32 cellular contexts compared by ENCODE assay signal in genomic region chr1:105736349-105736748, GRCh38.
DNase-seq lines count a peak whose midpoint lies in the region; ATAC-seq, FAIRE-seq and TF ChIP-seq lines count a peak whose summit lies in the region.
"Had no signal": no experiment of that assay in that cellular context is flagged by ENCODE, and none has a peak within 500 bp of the region (broad histone marks: within the 10 kb centered on the region; RNA-seq: fewer than 3 reads in every experiment).

No MANE protein-coding gene starts in this region.

- no peaks in the 10 kb centered on the region for H3K9me2 ChIP-seq in PC-9 (ENCODE audit: insufficient read depth)

- H3K27ac ChIP-seq in HepG2 (ENCODE audit: extremely low read length, insufficient read depth, low read length) (no peak overlapping the region), right lobe of liver (no peak overlapping the region), PC-9 (no peak overlapping the region), K562 (ENCODE audit: extremely low read depth, low read depth, low read length) (no peak overlapping the region), substantia nigra (ENCODE audit: low read depth, low read length, poor library complexity, severe bottlenecking) (no peak overlapping the region)
- H3K27ac ChIP-seq: 22Rv1; A549; BLaER1; BLaER1 treated with 17β-estradiol and CSF1 and Interleukin-3, amounts not matched to agents 10 nM and 100 nM; C4-2B had no signal

- no peak overlapping the region for H2AFZ ChIP-seq in HepG2 (ENCODE audit: low read length)
- 0 out of 2 replicates have a peak overlapping the region, but pooled peaks have one; percentile 49 for H2AFZ ChIP-seq in PC-9
- H2AFZ ChIP-seq in K562 (ENCODE audit: low read depth, low read length), result no peak overlapping the region

- H3K4me3 ChIP-seq in HepG2 (replicated peaks in 1 of 3; ENCODE audit: insufficient read depth in 1 of 3, low read depth in 2 of 3, low read length in 3 of 3) (no peak overlapping the region), right lobe of liver (no peak overlapping the region), PC-9 (no peak overlapping the region), K562 (no peak overlapping the region)
- H3K4me3 ChIP-seq: A549; BLaER1; BLaER1 treated with 17β-estradiol and CSF1 and Interleukin-3, amounts not matched to agents 10 nM and 100 nM had no signal

- 13% methylated on average over 3 of the region's 3 CpGs for WGBS in HepG2 (ENCODE audit: low lambda C conversion rate)
- WGBS in right lobe of liver (ENCODE audit: insufficient coverage, low coverage, low lambda C conversion rate, missing lambda C conversion rate), result 61% methylated on average over 3 of the region's 3 CpGs
- WGBS in K562 (ENCODE audit: insufficient coverage, low coverage, missing lambda C conversion rate), result 2% methylated on average over 2 of the region's 3 CpGs

- H3K27me3 ChIP-seq in HepG2 (ENCODE audit: control insufficient read depth in 1 of 2, insufficient read depth in 2 of 2, low read length in 2 of 2) (no peaks in the 10 kb centered on the region), right lobe of liver (no peaks in the 10 kb centered on the region), PC-9 (ENCODE audit: insufficient read depth, low read depth) (no peaks in the 10 kb centered on the region), K562 (ENCODE audit: control insufficient read depth in 2 of 2, insufficient read depth in 2 of 2, low read length in 2 of 2) (no peaks in the 10 kb centered on the region)
- H3K27me3 ChIP-seq: BE2C; BLaER1; BLaER1 treated with 17β-estradiol and CSF1 and Interleukin-3, amounts not matched to agents 10 nM and 100 nM had no signal

- H3K9ac ChIP-seq in HepG2 (ENCODE audit: insufficient read depth, low read depth, low read length), result no peak overlapping the region
- H3K9ac ChIP-seq in K562 (ENCODE audit: insufficient read depth in 1 of 2, low read depth in 2 of 2, low read length in 2 of 2), result no peak overlapping the region
- H3K9ac ChIP-seq: BLaER1; BLaER1 treated with 17β-estradiol and CSF1 and Interleukin-3, amounts not matched to agents 10 nM and 100 nM had no signal

- TF ChIP-seq POLR2A in HepG2 (IDR thresholded peaks at IDR 0.05; ENCODE audit: insufficient read depth in 1 of 2, low read depth in 2 of 2, low read length in 2 of 2) (no peak), right lobe of liver (IDR thresholded peaks at IDR 0.05) (no peak), K562 (conservative IDR thresholded peaks at IDR 0.05) (no peak)

- H3K36me3 ChIP-seq in HepG2 (replicated peaks in 1 of 2; ENCODE audit: control insufficient read depth in 1 of 2, insufficient read depth in 2 of 2, low read length in 2 of 2) (no peaks in the 10 kb centered on the region), right lobe of liver (no peaks in the 10 kb centered on the region), PC-9 (ENCODE audit: low read depth) (no peaks in the 10 kb centered on the region), K562 (ENCODE audit: control insufficient read depth, insufficient read depth, low read length) (no peaks in the 10 kb centered on the region)
- H3K36me3 ChIP-seq: BE2C; BLaER1; BLaER1 treated with 17β-estradiol and CSF1 and Interleukin-3, amounts not matched to agents 10 nM and 100 nM had no signal

- BruUV-seq in HepG2 (replicated peaks; lab: Mats Ljungman, UMichigan) (no TSS peak), PC-9 (replicated peaks; lab: Mats Ljungman, UMichigan) (no TSS peak), K562 (replicated peaks; lab: Mats Ljungman, UMichigan) (no TSS peak)

- H3K4me1 ChIP-seq in HepG2 (ENCODE audit: insufficient read depth, low read length) (no peaks in the 10 kb centered on the region), right lobe of liver (no peaks in the 10 kb centered on the region), PC-9 (replicated peaks; ENCODE audit: insufficient read depth) (no peaks in the 10 kb centered on the region), K562 (replicated peaks in 1 of 2; ENCODE audit: control insufficient read depth in 2 of 2, insufficient read depth in 2 of 2, low read length in 2 of 2) (no peaks in the 10 kb centered on the region)
- H3K4me1 ChIP-seq: A549; BE2C; BLaER1; BLaER1 treated with 17β-estradiol and CSF1 and Interleukin-3, amounts not matched to agents 10 nM and 100 nM; Caco-2 had no signal

- ATAC-seq in HepG2 (no peak), right lobe of liver (no peak), K562 (no peak), HG03280 (IDR thresholded peaks at IDR 0.05; ENCODE audit: unreplicated experiment) (no peak)
- ATAC-seq: A549; CD8-positive, alpha-beta T cell had no signal

- no peak for DNase-seq in HepG2 (ENCODE audit: low spot score)
- no peak for DNase-seq in right lobe of liver
- DNase-seq in PC-9, result no peak
- no peak for DNase-seq in K562 (ENCODE audit: extremely low read depth in 1 of 4, low spot score in 3 of 4)
- DNase-seq in substantia nigra (lab: John Stamatoyannopoulos, UW), result no peak
- DNase-seq: 8988T; ACHN; AML-193; BE2C; C1 segment of cervical spinal cord; Caco-2; Calu3; CD4-positive, alpha-beta memory T cell; CD4-positive, alpha-beta T cell; CD4-positive, CD25-positive, alpha-beta regulatory T cell; CD8-positive, alpha-beta memory T cell; CD8-positive, alpha-beta T cell; COR-L47; DMS 273 treated with DMSO at 0.1 percent for 48 hours; DMS153; DMS53; DMS79; DMS79 treated with DMSO at 0.1 percent for 48 hours; DND-41; EL had no signal

- POLR2A ChIA-PET in HepG2 (lab: Yijun Ruan, JAX), result no interaction called here
- POLR2A ChIA-PET in PC-9 (lab: Charles Lee; ENCODE audit: unreplicated experiment), result interaction anchor here (0.6 kb wide), 1 partner anchor 52 kb away, joined by 4 read pairs; no protein-coding TSS in a partner anchor
- POLR2A ChIA-PET in K562 (lab: Yijun Ruan, JAX), result no interaction called here

- H3K9me3 ChIP-seq in HepG2 (ENCODE audit: low read length), result no peaks in the 10 kb centered on the region; the same call in 1 of the 2 replicates
- H3K9me3 ChIP-seq in right lobe of liver, result no peaks in the 10 kb centered on the region
- no peaks in the 10 kb centered on the region for H3K9me3 ChIP-seq in PC-9 (ENCODE audit: insufficient read depth, low read depth)
- no peaks in the 10 kb centered on the region for H3K9me3 ChIP-seq in K562 (replicated peaks; ENCODE audit: control insufficient read depth, insufficient read depth, low read depth, low read length)
- H3K9me3 ChIP-seq: A549; BE2C; BLaER1; BLaER1 treated with 17β-estradiol and CSF1 and Interleukin-3, amounts not matched to agents 10 nM and 100 nM; Caco-2 had no signal

- no peak for FAIRE-seq in HepG2 (lab: Jason Lieb, UNC)
- FAIRE-seq in K562 (lab: Jason Lieb, UNC), result no peak
- FAIRE-seq: A549, D721Med had no signal

- CTCF ChIA-PET in HepG2 (lab: Yijun Ruan, JAX; ENCODE audit: low intra/inter-chr PET ratio, low total read pairs), result no interaction called here
- CTCF ChIA-PET in PC-9 (lab: Charles Lee), result no interaction called here
- CTCF ChIA-PET in K562 (lab: Yijun Ruan, JAX; ENCODE audit: low intra/inter-chr PET ratio), result no interaction called here

- TF ChIP-seq CTCF in HepG2 (CRISPR knock-in tag; IDR thresholded peaks at IDR 0.05) (no peak), right lobe of liver (IDR thresholded peaks at IDR 0.05) (no peak), PC-9 (conservative IDR thresholded peaks at IDR 0.05) (no peak), K562 (IDR thresholded peaks at IDR 0.05 in 2 of 3, conservative IDR thresholded peaks at IDR 0.05 in 1 of 3; ENCODE audit: insufficient read depth in 2 of 3, low read depth in 1 of 3, low read length in 3 of 3) (no peak)

- TF ChIP-seq EP300 in HepG2 (IDR thresholded peaks at IDR 0.05; ENCODE audit: low read depth in 2 of 2, low read length in 2 of 2), result no peak
- no peak for TF ChIP-seq EP300 in HepG2 (CRISPR knock-in tag; IDR thresholded peaks at IDR 0.05; ENCODE audit: borderline replicate concordance)
- TF ChIP-seq EP300 in K562 (IDR thresholded peaks at IDR 0.05; ENCODE audit: low read length), result no peak

- H3K79me2 ChIP-seq in HepG2 (ENCODE audit: insufficient read depth, low read length), result no peaks in the 10 kb centered on the region
- H3K79me2 ChIP-seq in PC-9 (ENCODE audit: low read depth), result no peaks in the 10 kb centered on the region
- no peaks in the 10 kb centered on the region for H3K79me2 ChIP-seq in K562 (ENCODE audit: control insufficient read depth, insufficient read depth, low read length)

- intact Hi-C loops in HepG2 (cut with micrococcal nuclease; ENCODE audit: unreplicated experiment) (no loop called here), right lobe of liver (cut with DNase I) (no loop called here), PC-9 (cut with micrococcal nuclease; ENCODE audit: unreplicated experiment) (no loop called here), K562 (cut with micrococcal nuclease) (no loop called here)

- no peaks in the 10 kb centered on the region for H3F3A ChIP-seq in PC-9 (ENCODE audit: insufficient read depth, low read depth)

- no peaks in the 10 kb centered on the region for H4K20me1 ChIP-seq in HepG2 (ENCODE audit: insufficient read depth, low read length)
- H4K20me1 ChIP-seq in PC-9 (ENCODE audit: insufficient read depth), result no peaks in the 10 kb centered on the region
- no peaks in the 10 kb centered on the region for H4K20me1 ChIP-seq in K562 (replicated peaks; ENCODE audit: control insufficient read depth, insufficient read depth, low read length)
- H4K20me1 ChIP-seq: BLaER1; BLaER1 treated with 17β-estradiol and CSF1 and Interleukin-3, amounts not matched to agents 10 nM and 100 nM had no signal

- no peaks in the 10 kb centered on the region for H3K9me1 ChIP-seq in K562 (ENCODE audit: control insufficient read depth, insufficient read depth, low read length)

- TF ChIP-seq RAD21 in HepG2 (CRISPR knock-in tag; IDR thresholded peaks at IDR 0.05), result no peak
- TF ChIP-seq RAD21 in K562 (CRISPR knock-in tag; conservative IDR thresholded peaks at IDR 0.05 in 1 of 2, IDR thresholded peaks at IDR 0.05 in 1 of 2), result no peak

- in situ Hi-C loops in HepG2 (cut with HindIII; ENCODE audit: extremely low pct_ligation_motif_present, low pct_unique_long_range_greater_than_20kb), result no loop called here
- in situ Hi-C loops in K562 (cut with MboI), result no loop called here

- H3K4me2 ChIP-seq in HepG2 (ENCODE audit: low read depth, low read length), result no peak overlapping the region
- no peak overlapping the region for H3K4me2 ChIP-seq in PC-9
- H3K4me2 ChIP-seq in K562 (ENCODE audit: insufficient read depth, low read length), result no peak overlapping the region
- H3K4me2 ChIP-seq: A549; BLaER1; BLaER1 treated with 17β-estradiol and CSF1 and Interleukin-3, amounts not matched to agents 10 nM and 100 nM had no signal

TF ChIP-seq in HepG2, 621 proteins besides CTCF, POLR2A, EP300 and RAD21:
- TF ChIP-seq HNRNPK (IDR thresholded peaks at IDR 0.05; ENCODE audit: low read depth, low read length, poor library complexity, severe bottlenecking) (peak; percentile 98), CBX5 (CRISPR knock-in tag; IDR thresholded peaks at IDR 0.05; ENCODE audit: borderline replicate concordance) (no peak), PCBP1 (IDR thresholded peaks at IDR 0.05; ENCODE audit: borderline replicate concordance, low read depth, low read length) (peak; percentile 83; the same call in 1 of the 2 replicates)

TF ChIP-seq in K562, 482 proteins besides CTCF, POLR2A, EP300 and RAD21 (continues in another document):
- peak; percentile 82 for TF ChIP-seq PCBP2 (IDR thresholded peaks at IDR 0.05; ENCODE audit: low read depth, low read length, poor library complexity, severe bottlenecking)
- TF ChIP-seq XRCC4 (IDR thresholded peaks at IDR 0.05; ENCODE audit: extremely low read depth, insufficient read depth, insufficient read length), result no peak
- no peak for TF ChIP-seq ELF1 (tag; IDR thresholded peaks at IDR 0.05)
- no peak for TF ChIP-seq SOX6 (IDR thresholded peaks at IDR 0.05)

Comparison
In these comparisons a context has a peak if more than half of its experiments do, and no peak if none do; other contexts are left out.
1. Of the 241 proteins assayed by ChIP-seq in both HepG2 and K562: peak only in HepG2: PCBP1; only in K562: PCBP2; in both: HNRNPK; in neither: 238.